8 cellular contexts compared by ENCODE assay signal in the genomic region with DNA sequence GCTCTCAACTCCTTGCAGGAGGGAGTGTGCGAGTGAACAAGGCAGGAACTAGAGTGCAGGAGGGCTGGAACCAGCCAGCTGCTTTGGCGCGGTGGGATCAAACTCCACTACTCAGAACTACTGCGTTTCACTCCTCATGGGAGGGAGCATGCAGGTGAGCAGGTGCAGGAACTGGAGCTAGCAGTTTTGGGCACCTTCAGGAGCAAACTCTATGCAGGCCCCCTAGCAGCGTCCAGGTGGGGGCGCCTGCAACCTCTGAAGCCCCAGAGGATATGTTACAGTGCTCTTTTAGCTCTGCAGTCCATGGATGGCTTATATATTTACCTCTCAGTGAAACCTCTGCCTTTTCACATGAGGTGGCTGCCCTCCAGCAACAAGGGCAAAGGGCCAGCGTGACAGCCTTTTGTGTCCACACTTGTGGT.
DNase-seq lines count a peak whose midpoint lies in the region; ATAC-seq and TF ChIP-seq lines count a peak whose summit lies in the region.

No MANE protein-coding gene starts in this region.

- ATAC-seq in GM21390 (IDR thresholded peaks at IDR 0.05; ENCODE audit: unreplicated experiment): peak; percentile 75
- no peak for ATAC-seq in GM21526 (IDR thresholded peaks at IDR 0.05; ENCODE audit: low FRiP score, unreplicated experiment)
- no peak for ATAC-seq in HG03025 (IDR thresholded peaks at IDR 0.05; ENCODE audit: low FRiP score, unreplicated experiment)

- H3K27me3 Mint-ChIP-seq in progenitor cell of endocrine pancreas: no peaks in the 10 kb centered on the region

- TF ChIP-seq CTCF in esophagus muscularis mucosa (IDR thresholded peaks at IDR 0.05) (peak; percentile 27 to 47 (median 35)), progenitor cell of endocrine pancreas (IDR thresholded peaks at IDR 0.05; ENCODE audit: unreplicated experiment) (peak; percentile 58)

- no peak for TF ChIP-seq EP300 in esophagus muscularis mucosa (IDR thresholded peaks at IDR 0.05)

- intact Hi-C loops in esophagus muscularis mucosa (cut with DNase I): loop anchor here (10.0 kb wide), 1 partner anchor 1298 kb away; no protein-coding TSS in a partner anchor

- TF ChIP-seq POLR2A in esophagus muscularis mucosa (IDR thresholded peaks at IDR 0.05; ENCODE audit: low read depth): no peak

- H3K4me1 Mint-ChIP-seq in progenitor cell of endocrine pancreas (ENCODE audit: low read depth): peaks cover 3% of the 10 kb centered on the region

- H3K27me3 ChIP-seq in esophagus muscularis mucosa: no peaks in the 10 kb centered on the region

- DNase-seq in NAMALWA (ENCODE audit: low spot score): peak; percentile 49
- DNase-seq in esophagus muscularis mucosa (ENCODE audit: extremely low spot score): no peak
- DNase-seq in progenitor cell of endocrine pancreas (ENCODE audit: low spot score, unreplicated experiment): no peak
- DNase-seq in activated naive CD4-positive, alpha-beta T cell (lab: John Stamatoyannopoulos, UW): no peak
- no peak for DNase-seq in activated CD4-positive, CD25-positive, alpha-beta regulatory T cell treated with anti-CD3 and anti-CD28 coated beads, Interleukin-2, amount 50 U/mL, for 72 hours

- no peaks in the 10 kb centered on the region for H3K9me3 Mint-ChIP-seq in progenitor cell of endocrine pancreas (ENCODE audit: low read depth)

- H3K36me3 Mint-ChIP-seq in progenitor cell of endocrine pancreas (ENCODE audit: insufficient read depth): no peaks in the 10 kb centered on the region

- H3K27ac Mint-ChIP-seq in progenitor cell of endocrine pancreas: no peak overlapping the region

- no peaks in the 10 kb centered on the region for H3K36me3 ChIP-seq in esophagus muscularis mucosa

- WGBS in esophagus muscularis mucosa: 27% methylated on average over 7 of the region's 7 CpGs

- H3K27ac ChIP-seq in esophagus muscularis mucosa (replicated peaks in 1 of 4): no peak overlapping the region

- peaks cover 0 to 8% (median 0%) of the 10 kb centered on the region in 4 donors for H3K4me1 ChIP-seq in esophagus muscularis mucosa

- no peak overlapping the region for H3K4me3 Mint-ChIP-seq in progenitor cell of endocrine pancreas (ENCODE audit: low read depth)

- no peaks in the 10 kb centered on the region for H3K9me3 ChIP-seq in esophagus muscularis mucosa

- H3K4me3 ChIP-seq in esophagus muscularis mucosa: no peak overlapping the region
